In genomic region chr6:80545323-80545722, GRCh38 we compare ENCODE assay signal across 24 cellular contexts.
DNase-seq lines count a peak whose midpoint lies in the region; ATAC-seq and TF ChIP-seq lines count a peak whose summit lies in the region.
"Had no signal": no experiment of that assay in that cellular context is flagged by ENCODE, and none has a peak within 500 bp of the region (broad histone marks: within the 10 kb centered on the region; RNA-seq: fewer than 3 reads in every experiment).

No MANE protein-coding gene starts in this region.

- no peak for TF ChIP-seq POLR2A in IMR-90 (IDR thresholded peaks at IDR 0.05; ENCODE audit: low read depth, low read length)

- H2AK9ac ChIP-seq in IMR-90 (replicated peaks; ENCODE audit: low read depth, low read length, poor library complexity): no peak overlapping the region

- no peak overlapping the region for H3K56ac ChIP-seq in IMR-90 (ENCODE audit: extremely low read depth, insufficient read depth, low read length)

- DNase-seq in IMR-90 (no peak), neuronal stem cell (ENCODE audit: low spot score) (no peak), nucleus accumbens (lab: John Stamatoyannopoulos, UW) (no peak)
- DNase-seq in stimulated activated naive CD4-positive, alpha-beta T cell treated with Interleukin-2 at 50 U/mL for 16 hours (lab: John Stamatoyannopoulos, UW): no peak
- DNase-seq: activated CD4-positive, alpha-beta T cell treated with anti-CD3 and anti-CD28 coated beads for 1 hour; activated CD8-positive, alpha-beta T cell treated with anti-CD3 and anti-CD28 coated beads, Interleukin-2, amount 10 ng/mL, durations not matched to agents 7 days and 5 days; activated effector memory CD4-positive, alpha-beta T cell treated with Interleukin-2 at 50 U/mL for 16 hours; DMS153; heart right ventricle; kidney; NCI-H1105; NCI-H2029; NCI-H526 treated with DMSO at 0.1 percent for 48 hours; stimulated activated CD4-positive, alpha-beta T cell treated with anti-CD3 and anti-CD28 coated beads, Interleukin-12 subunit alpha, Interleukin-12 subunit beta, amount 100 ng/mL, for 4 hours; stimulated activated CD4-positive, alpha-beta T cell treated with anti-CD3 and anti-CD28 coated beads, Interleukin-2, amount 100 ng/mL, for 48 hours had no signal

- H3K4me1 ChIP-seq in IMR-90 (ENCODE audit: control insufficient read depth, insufficient read depth, low read length): peaks cover 26% of the 10 kb centered on the region
- H3K4me1 ChIP-seq in neuronal stem cell (ENCODE audit: control insufficient read depth in 2 of 2, insufficient read depth in 1 of 2, low read depth in 1 of 2, low read length in 2 of 2): peaks cover 3 to 20% of the 10 kb centered on the region in 2 donors
- H3K4me1 ChIP-seq: prostate gland had no signal

- H3K27me3 ChIP-seq in IMR-90 (ENCODE audit: control insufficient read depth, insufficient read depth, low read length) (no peaks in the 10 kb centered on the region), neuronal stem cell (ENCODE audit: control insufficient read depth in 3 of 3, insufficient read depth in 3 of 3, low read depth in 1 of 3, low read length in 3 of 3) (no peaks in the 10 kb centered on the region)
- H3K27me3 ChIP-seq: BLaER1, heart right ventricle, neutrophil, tibial nerve had no signal

- H4K8ac ChIP-seq in IMR-90 (ENCODE audit: low read depth in 2 of 2, low read length in 2 of 2) (no peak overlapping the region; a peak in 1 of 4 replicates), neuronal stem cell (ENCODE audit: low read depth, low read length) (no peak overlapping the region)

- H3K18ac ChIP-seq in IMR-90 (ENCODE audit: low read depth, low read length): peak overlapping the region; percentile 75; the same call in 1 of the 2 replicates
- H3K18ac ChIP-seq in neuronal stem cell (ENCODE audit: low read length): no peak overlapping the region

- H2AFZ ChIP-seq in IMR-90 (replicated peaks; ENCODE audit: low read length, poor library complexity) (no peak overlapping the region), neuronal stem cell (ENCODE audit: low read length) (peak overlapping the region; percentile 82)

- H3K23ac ChIP-seq in IMR-90 (ENCODE audit: low read depth, low read length) (no peak overlapping the region), neuronal stem cell (ENCODE audit: low read depth, low read length, poor library complexity) (no peak overlapping the region)

- H4K91ac ChIP-seq in IMR-90 (ENCODE audit: insufficient read depth, low read depth, low read length): no peak overlapping the region
- no peak overlapping the region for H4K91ac ChIP-seq in neuronal stem cell (ENCODE audit: low read depth, low read length, poor library complexity)

- ATAC-seq in GM18861 (IDR thresholded peaks at IDR 0.05; ENCODE audit: unreplicated experiment) (peak; percentile 35), GM21786 (IDR thresholded peaks at IDR 0.05; ENCODE audit: unreplicated experiment) (peak; percentile 34), IMR-90 (ENCODE audit: low read depth) (no peak), GM18502 (IDR thresholded peaks at IDR 0.05; ENCODE audit: poor library complexity, unreplicated experiment) (no peak)
- ATAC-seq: activated CD8-positive, alpha-beta T cell treated with anti-CD3 and anti-CD28 coated beads, Interleukin-2, amount 10 ng/mL, durations not matched to agents 7 days and 5 days; Right ventricle myocardium inferior; sciatic nerve had no signal

- no peak overlapping the region for H2BK12ac ChIP-seq in neuronal stem cell (ENCODE audit: low read length)

- H3K9me3 ChIP-seq in IMR-90 (ENCODE audit: control insufficient read depth, insufficient read depth, low read length): no peaks in the 10 kb centered on the region
- no peaks in the 10 kb centered on the region for H3K9me3 ChIP-seq in neuronal stem cell (replicated peaks in 1 of 2; ENCODE audit: control insufficient read depth in 2 of 2, insufficient read depth in 1 of 2, low read depth in 1 of 2, low read length in 2 of 2)
- H3K9me3 ChIP-seq: BLaER1, heart right ventricle, neutrophil, prostate gland, tibial nerve had no signal

- H3K9me1 ChIP-seq in IMR-90 (ENCODE audit: insufficient read depth, low read length): peaks cover 15% of the 10 kb centered on the region

- H3K36me3 ChIP-seq in IMR-90 (ENCODE audit: control insufficient read depth, insufficient read depth, low read length) (no peaks in the 10 kb centered on the region), neuronal stem cell (replicated peaks in 1 of 2; ENCODE audit: control insufficient read depth in 2 of 2, insufficient read depth in 2 of 2, low read length in 2 of 2) (no peaks in the 10 kb centered on the region)
- H3K36me3 ChIP-seq: BLaER1, heart right ventricle, neutrophil, prostate gland, tibial nerve had no signal

- BruUV-seq in IMR-90 (replicated peaks; lab: Mats Ljungman, UMichigan): no TSS peak

- intact Hi-C loops in IMR-90 (cut with micrococcal nuclease): loop anchor here (10.0 kb wide), 1 partner anchor 211 kb away; no protein-coding TSS in a partner anchor

- H3K4me2 ChIP-seq in IMR-90 (ENCODE audit: low read depth, low read length) (no peak overlapping the region), neuronal stem cell (ENCODE audit: insufficient read depth, low read length, poor library complexity, severe bottlenecking) (no peak overlapping the region)
- H3K4me2 ChIP-seq: BLaER1 had no signal

- no peak for TF ChIP-seq CTCF in IMR-90 (conservative IDR thresholded peaks at IDR 0.05; ENCODE audit: low read depth, low read length)

- H2BK15ac ChIP-seq in IMR-90 (ENCODE audit: low read depth, low read length) (peak overlapping the region; percentile 24; the same call in 1 of the 3 replicates), neuronal stem cell (ENCODE audit: low read length) (no peak overlapping the region)

- peak overlapping the region; percentile 99 for H2BK5ac ChIP-seq in IMR-90 (ENCODE audit: low read depth, low read length, poor library complexity, severe bottlenecking)
- no peak overlapping the region for H2BK5ac ChIP-seq in neuronal stem cell (ENCODE audit: low read length)

- H2BK120ac ChIP-seq in IMR-90 (ENCODE audit: low read depth, low read length) (peak overlapping the region; percentile 99), neuronal stem cell (ENCODE audit: low read depth, low read length) (no peak overlapping the region)

- H3K14ac ChIP-seq in IMR-90 (replicated peaks; ENCODE audit: low read depth, low read length) (no peak overlapping the region), neuronal stem cell (ENCODE audit: low read length) (no peak overlapping the region)

- no peak overlapping the region for H2AK5ac ChIP-seq in IMR-90 (ENCODE audit: low read depth, low read length)
- H2AK5ac ChIP-seq in neuronal stem cell (ENCODE audit: low read depth, low read length): no peak overlapping the region

- H3K79me1 ChIP-seq in IMR-90 (ENCODE audit: low read depth in 1 of 2, low read length in 2 of 2) (0 out of 4 replicates have a peak, but pooled peaks cover 0 to 4% of the 10 kb centered on the region in 2 experiments), neuronal stem cell (ENCODE audit: low read depth, low read length) (no peaks in the 10 kb centered on the region)

- H4K5ac ChIP-seq in IMR-90 (ENCODE audit: low read depth, low read length): peak overlapping the region; percentile 36; the same call in 1 of the 2 replicates

- POLR2A ChIA-PET in IMR-90 (lab: Charles Lee; ENCODE audit: unreplicated experiment): no interaction called here

- in situ Hi-C loops in IMR-90 (cut with MboI; ENCODE audit: low sequenced_read_pairs): no loop called here

- no peaks in the 10 kb centered on the region for H4K20me1 ChIP-seq in IMR-90 (ENCODE audit: insufficient read depth, low read length)
- H4K20me1 ChIP-seq: BLaER1 had no signal

- H3K4ac ChIP-seq in IMR-90 (ENCODE audit: low read depth, low read length): peak overlapping the region; percentile 33; the same call in 1 of the 2 replicates
- H3K4ac ChIP-seq in neuronal stem cell (ENCODE audit: low read length): no peak overlapping the region

- no peak overlapping the region for H3K9ac ChIP-seq in IMR-90 (ENCODE audit: low read depth, low read length)
- H3K9ac ChIP-seq in neuronal stem cell (ENCODE audit: low read depth, low read length, poor library complexity): no peak overlapping the region
- H3K9ac ChIP-seq: BLaER1 had no signal

- CTCF ChIA-PET in IMR-90 (lab: Yijun Ruan, JAX): no interaction called here

- H3K4me3 ChIP-seq in IMR-90 (ENCODE audit: insufficient read depth, low read depth, low read length) (no peak overlapping the region), neuronal stem cell (ENCODE audit: low read length in 2 of 2) (no peak overlapping the region)
- H3K4me3 ChIP-seq: BLaER1, heart right ventricle, prostate gland, tibial nerve had no signal

- H3K27ac ChIP-seq in IMR-90 (ENCODE audit: insufficient read depth, low read length) (no peak overlapping the region), neuronal stem cell (replicated peaks; ENCODE audit: low read length) (no peak overlapping the region)
- H3K27ac ChIP-seq: BLaER1, heart right ventricle, neutrophil, prostate gland had no signal

- peak overlapping the region; percentile 70; the same call in 1 of the 2 replicates for H2BK20ac ChIP-seq in IMR-90 (ENCODE audit: low read depth, low read length)

- dilution Hi-C loops in IMR-90 (cut with HindIII; ENCODE audit: low sequenced_read_pairs, unreplicated experiment): no loop called here

- TF ChIP-seq RAD21 in IMR-90 (IDR thresholded peaks at IDR 0.05; ENCODE audit: low read length): no peak

TF ChIP-seq in IMR-90, 13 proteins besides CTCF, POLR2A, EP300 and RAD21:
- no peak for TF ChIP-seq BHLHE40 (IDR thresholded peaks at IDR 0.05; ENCODE audit: low read depth, low read length)
- no peak for TF ChIP-seq MAFK (IDR thresholded peaks at IDR 0.05; ENCODE audit: low read depth, low read length)
- TF ChIP-seq USF2 (IDR thresholded peaks at IDR 0.05; ENCODE audit: low read depth, low read length): no peak

Comparison
In these comparisons a context has a peak if more than half of its experiments do, and no peak if none do; other contexts are left out.
1. ATAC-seq: peak in GM18861 (single experiment) and GM21786 (single experiment); none in IMR-90 (single experiment) and GM18502 (single experiment).